ENCODE assay signal across 22 cellular contexts in the genomic region with DNA sequence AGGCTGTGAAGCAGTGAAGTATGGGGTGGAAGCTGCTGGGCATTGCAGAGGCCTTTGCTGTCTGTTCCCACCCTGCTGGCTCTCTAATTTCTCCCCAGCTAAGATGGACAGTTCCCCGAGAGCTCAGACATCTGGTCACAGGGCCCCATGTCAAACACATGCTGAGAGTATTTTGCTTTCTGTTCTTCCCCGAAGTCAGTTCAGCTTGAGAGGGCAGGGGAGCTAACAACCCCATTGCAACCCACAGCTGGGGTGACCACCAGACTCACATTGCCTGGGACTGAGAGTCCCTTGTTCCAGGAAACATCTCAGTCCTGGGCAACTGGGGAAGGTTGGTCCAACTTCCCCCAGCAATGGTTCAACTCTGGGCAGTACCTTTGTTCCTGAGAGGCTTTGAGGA. TPM values are rescaled to one million over a fixed set of nuclear protein-coding genes. Genes with fewer than 3 reads are reported as not detected.
"Had no signal": no experiment of that assay in that cellular context is flagged by ENCODE, and none has a peak within 500 bp of the region (broad histone marks: within the 10 kb centered on the region; RNA-seq: fewer than 3 reads in every experiment).

No MANE protein-coding gene starts in this region.

- H3K27ac ChIP-seq: SJSA1 had no signal

- H3K4me2 ChIP-seq: SK-N-SH had no signal

- H3K9me3 ChIP-seq: SJSA1, SK-N-SH had no signal

- ATAC-seq: HepG2 had no signal

- DNase-seq: KBM-7, MV-4-11, NCI-H1048, NCI-H1105, NCI-H1417, NCI-H1436 treated with DMSO at 0.1 percent for 48 hours, NCI-H1694, NCI-H1930, NCI-H2081, NCI-H2107, NCI-H2227 treated with DMSO at 0.1 percent for 48 hours, NCI-H524, NCI-H526 treated with DMSO at 0.1 percent for 48 hours, NCI-H748 treated with DMSO at 0.1 percent for 48 hours, Right ventricle myocardium superior, RPMI8226, SIG-M5, SK-N-SH, SW 1271 had no signal

- H3K36me3 ChIP-seq: SJSA1 had no signal

- H3K4me1 ChIP-seq: SJSA1 had no signal

- H3K4me3 ChIP-seq: SJSA1 had no signal

- H3K27me3 ChIP-seq: SJSA1 had no signal

- H3K9ac ChIP-seq: SK-N-SH had no signal

RNA-seq across cellular contexts. Expression of a gene that starts 52.8 kb away (rescaled TPM):
- total RNA-seq: HepG2, NCI-H460 had no signal
- polyA plus RNA-seq: SK-N-SH had no signal
